In genomic region chr6:148987982-148988381, GRCh38 we compare ENCODE assay signal across 18 cellular contexts.
DNase-seq lines count a peak whose midpoint lies in the region; ATAC-seq, FAIRE-seq and TF ChIP-seq lines count a peak whose summit lies in the region.
"Had no signal": no experiment of that assay in that cellular context is flagged by ENCODE, and none has a peak within 500 bp of the region (broad histone marks: within the 10 kb centered on the region; RNA-seq: fewer than 3 reads in every experiment).

No MANE protein-coding gene starts in this region.

- H2AK5ac ChIP-seq in H1 (ENCODE audit: low read depth, low read length), result no peak overlapping the region

- no peak overlapping the region for H4K8ac ChIP-seq in H1 (ENCODE audit: extremely low read depth, insufficient read depth, low read length)

- CTCF ChIA-PET in H1 (lab: Charles Lee; ENCODE audit: partially characterized antibody), result interaction anchor here (0.7 to 4.1 kb wide), 7 partner anchors 14 to 462 kb away, joined by 3 to 27 read pairs (median 6); no protein-coding TSS in a partner anchor
- CTCF ChIA-PET in RWPE1 (lab: Yijun Ruan, JAX), result interaction anchor here (0.5 to 1.1 kb wide), 3 partner anchors 14 to 463 kb away, joined by 3 to 4 read pairs (median 4); no protein-coding TSS in a partner anchor

- no peak for TF ChIP-seq EP300 in H1 (IDR thresholded peaks at IDR 0.05; ENCODE audit: borderline replicate concordance in 1 of 2, low read depth in 2 of 2, low read length in 2 of 2)

- H3K27me3 ChIP-seq in OCI-LY3 (ENCODE audit: low read depth, low read length) (no peaks in the 10 kb centered on the region), H1 (replicated peaks in 1 of 4; ENCODE audit: control insufficient read depth in 3 of 4, extremely low read depth in 1 of 4, insufficient read depth in 3 of 4, low read length in 3 of 4) (no peaks in the 10 kb centered on the region), SJCRH30 (no peaks in the 10 kb centered on the region)

- no peak overlapping the region for H2BK20ac ChIP-seq in H1 (ENCODE audit: low read length)

- no peak for FAIRE-seq in H1 (lab: Jason Lieb, UNC)
- FAIRE-seq: A549, D721Med, G401.6, GM12892, GM19239 had no signal

- 0 out of 2 replicates have a peak overlapping the region, but pooled peaks have one; percentile 46 for H2BK15ac ChIP-seq in H1 (ENCODE audit: low read length)

- no peak overlapping the region for H3K56ac ChIP-seq in H1 (replicated peaks; ENCODE audit: insufficient read length, low read depth, low read length)

- no peak overlapping the region for H3K4me3 ChIP-seq in OCI-LY3 (ENCODE audit: low read length)
- H3K4me3 ChIP-seq in H1 (ENCODE audit: extremely low read depth in 1 of 4, insufficient read depth in 2 of 4, low read depth in 3 of 4, low read length in 4 of 4), result no peak overlapping the region
- no peak overlapping the region for H3K4me3 ChIP-seq in mucosa of descending colon
- no peak overlapping the region for H3K4me3 ChIP-seq in SJCRH30
- H3K4me3 ChIP-seq: A549 had no signal

- H3K18ac ChIP-seq in H1 (ENCODE audit: extremely low read depth, low read length), result 0 out of 2 replicates have a peak overlapping the region, but pooled peaks have one; percentile 43

- no peak for DNase-seq in H1 (ENCODE audit: low read depth in 1 of 2, low spot score in 2 of 2)
- no peak for DNase-seq in mucosa of descending colon
- no peak for DNase-seq in HuH-7 (ENCODE audit: low spot score)
- DNase-seq in RWPE1 (ENCODE audit: low spot score), result no peak
- no peak for DNase-seq in SJCRH30
- no peak for DNase-seq in NOMO-1 (lab: John Stamatoyannopoulos, UW; ENCODE audit: unreplicated experiment in 2 of 2)
- DNase-seq: CD8-positive, alpha-beta T cell; COR-L47; DMS153; DMS79 treated with DMSO at 0.1 percent for 48 hours; EL; H7 had no signal

- H3K14ac ChIP-seq in H1 (ENCODE audit: insufficient read length), result no peak overlapping the region

- no peak overlapping the region for H2BK120ac ChIP-seq in H1 (replicated peaks; ENCODE audit: low read depth, low read length)

- H4K20me1 ChIP-seq in OCI-LY3 (ENCODE audit: insufficient read depth, low read length) (no peaks in the 10 kb centered on the region; the same call in 1 of the 2 replicates), H1 (replicated peaks in 1 of 2; ENCODE audit: control insufficient read depth in 1 of 2, insufficient read depth in 2 of 2, low read length in 2 of 2) (no peaks in the 10 kb centered on the region)

- WGBS in H1 (ENCODE audit: extremely low coverage in 1 of 2, insufficient coverage in 1 of 2, insufficient read length in 1 of 2, insufficient replicate concordance in 2 of 2, low coverage in 1 of 2, low lambda C conversion rate in 2 of 2, missing lambda C conversion rate in 1 of 2), 2 experiments, result 87% methylated on average over 3 of the region's 3 CpGs; no CpG with 5 or more reads in 1 of the 2 experiments

- H3K4ac ChIP-seq in H1 (replicated peaks; ENCODE audit: insufficient read length, low read depth, low read length), result no peak overlapping the region

- no peak for TF ChIP-seq CTCF in OCI-LY3 (IDR thresholded peaks at IDR 0.05; ENCODE audit: low read depth, low read length)
- TF ChIP-seq CTCF in H1 (IDR thresholded peaks at IDR 0.05; ENCODE audit: control extremely low read depth in 1 of 3, insufficient read depth in 1 of 3, low read depth in 1 of 3, low read length in 3 of 3), result no peak
- TF ChIP-seq CTCF in mucosa of descending colon (IDR thresholded peaks at IDR 0.05), result no peak
- TF ChIP-seq CTCF in RWPE1 (conservative IDR thresholded peaks at IDR 0.05; ENCODE audit: low read depth), result no peak

- H3K79me2 ChIP-seq in OCI-LY3 (ENCODE audit: low read length), result no peaks in the 10 kb centered on the region
- H3K79me2 ChIP-seq in H1 (ENCODE audit: control insufficient read depth in 1 of 2, insufficient read depth in 2 of 2, low read length in 2 of 2), result no peaks in the 10 kb centered on the region

- H3K9me3 ChIP-seq in OCI-LY3 (ENCODE audit: insufficient read depth, low read length) (no peaks in the 10 kb centered on the region), H1 (ENCODE audit: insufficient read depth in 2 of 2, low read depth in 1 of 2, low read length in 1 of 2) (peaks cover 0 to 2% of the 10 kb centered on the region in 2 experiments; a peak in 2 of 4 replicates), mucosa of descending colon (no peaks in the 10 kb centered on the region), SJCRH30 (replicated peaks) (no peaks in the 10 kb centered on the region)
- H3K9me3 ChIP-seq: A549 had no signal

- H3K23me2 ChIP-seq in H1 (ENCODE audit: low read depth, low read length), result no peaks in the 10 kb centered on the region

- no peak overlapping the region for H2BK12ac ChIP-seq in H1 (ENCODE audit: low read depth, low read length)

- no peak overlapping the region for H3K27ac ChIP-seq in OCI-LY3 (ENCODE audit: low read length)
- no peak overlapping the region; the same call in 1 of the 2 replicates for H3K27ac ChIP-seq in H1 (ENCODE audit: low read depth, low read length)
- H3K27ac ChIP-seq in RWPE1, result no peak overlapping the region
- H3K27ac ChIP-seq in SJCRH30, result no peak overlapping the region
- H3K27ac ChIP-seq: A549 had no signal

- H3K9ac ChIP-seq in OCI-LY3 (ENCODE audit: low read length) (no peak overlapping the region), H1 (replicated peaks in 1 of 4; ENCODE audit: extremely low read depth in 1 of 4, low read depth in 3 of 4, low read length in 3 of 4) (no peak overlapping the region)

- no peak overlapping the region for H4K91ac ChIP-seq in H1 (replicated peaks; ENCODE audit: insufficient read length, low read length)

- intact Hi-C loops in mucosa of descending colon (cut with DNase I, micrococcal nuclease), result no loop called here

- TF ChIP-seq RAD21 in H1 (IDR thresholded peaks at IDR 0.05 in 1 of 2, conservative IDR thresholded peaks at IDR 0.05 in 1 of 2; ENCODE audit: low read depth in 2 of 2, low read length in 2 of 2), result no peak

- H4K5ac ChIP-seq in H1 (ENCODE audit: insufficient read length, low read depth, low read length), result no peak overlapping the region

- H3K79me1 ChIP-seq in H1 (ENCODE audit: low read depth, low read length), result no peaks in the 10 kb centered on the region

- POLR2A ChIA-PET in H1 (lab: Charles Lee; ENCODE audit: partially characterized antibody), result interaction anchor here (1.9 kb wide), 1 partner anchor 27 kb away, joined by 5 read pairs; no protein-coding TSS in a partner anchor
- POLR2A ChIA-PET in RWPE1 (lab: Yijun Ruan, JAX; ENCODE audit: low non-redundant PET), result no interaction called here

- H3K23ac ChIP-seq in H1 (ENCODE audit: insufficient read length), result no peak overlapping the region

- ATAC-seq in mucosa of descending colon, result peak; percentile 9
- ATAC-seq: A549; CD8-positive, alpha-beta T cell had no signal

- H2AFZ ChIP-seq in OCI-LY3 (ENCODE audit: low read depth, low read length) (no peak overlapping the region), H1 (ENCODE audit: low read length) (no peak overlapping the region)

- H3K4me2 ChIP-seq in OCI-LY3 (ENCODE audit: low read length) (peak overlapping the region; percentile 41), H1 (ENCODE audit: insufficient read depth in 1 of 2, low read depth in 2 of 2, low read length in 2 of 2) (no peak overlapping the region)
- H3K4me2 ChIP-seq: A549 had no signal

- H3K36me3 ChIP-seq in OCI-LY3 (replicated peaks; ENCODE audit: low read depth, low read length) (no peaks in the 10 kb centered on the region), H1 (ENCODE audit: control insufficient read depth in 2 of 4, insufficient read depth in 4 of 4, low read length in 3 of 4) (peaks cover 0 to 19% (median 6%) of the 10 kb centered on the region in 4 experiments; a peak in 4 of 8 replicates), mucosa of descending colon (ENCODE audit: low read depth) (no peaks in the 10 kb centered on the region), SJCRH30 (no peaks in the 10 kb centered on the region)

- TF ChIP-seq POLR2A in H1 (IDR thresholded peaks at IDR 0.05; ENCODE audit: control extremely low read depth in 1 of 2, low read depth in 2 of 2, low read length in 2 of 2), result no peak

- H2BK5ac ChIP-seq in H1 (ENCODE audit: low read depth, low read length), result no peak overlapping the region; the same call in 1 of the 2 replicates

- H3K4me1 ChIP-seq in OCI-LY3 (ENCODE audit: low read length) (peaks cover 13% of the 10 kb centered on the region), H1 (replicated peaks in 1 of 4; ENCODE audit: control insufficient read depth in 3 of 4, insufficient read depth in 4 of 4, low read length in 3 of 4) (peaks cover 0 to 13% (median 12%) of the 10 kb centered on the region in 4 experiments; a peak in 4 of 7 replicates), mucosa of descending colon (ENCODE audit: low read depth) (no peaks in the 10 kb centered on the region), SJCRH30 (no peaks in the 10 kb centered on the region)
- H3K4me1 ChIP-seq: A549 had no signal

TF ChIP-seq in H1, 55 proteins besides CTCF, POLR2A, EP300 and RAD21 (continues in another document):
- TF ChIP-seq KDM4A (IDR thresholded peaks at IDR 0.05; ENCODE audit: low read depth, low read length, severe bottlenecking) (no peak), BRCA1 (IDR thresholded peaks at IDR 0.05; ENCODE audit: low read depth, low read length) (no peak), CHD1 (IDR thresholded peaks at IDR 0.05; ENCODE audit: low read depth, low read length) (no peak), KDM5A (IDR thresholded peaks at IDR 0.05; ENCODE audit: low read length) (no peak), SP1 (IDR thresholded peaks at IDR 0.05; ENCODE audit: low read depth, low read length) (no peak), CBX5 (IDR thresholded peaks at IDR 0.05; ENCODE audit: low read depth, low read length) (no peak), CHD2 (IDR thresholded peaks at IDR 0.05; ENCODE audit: low read length) (no peak), JUND (IDR thresholded peaks at IDR 0.05; ENCODE audit: low read length) (no peak), EZH2 (IDR thresholded peaks at IDR 0.05; ENCODE audit: low read depth, low read length, severe bottlenecking) (no peak)
